Comparison of ENCODE assay signal across 9 cellular contexts in the genomic region with DNA sequence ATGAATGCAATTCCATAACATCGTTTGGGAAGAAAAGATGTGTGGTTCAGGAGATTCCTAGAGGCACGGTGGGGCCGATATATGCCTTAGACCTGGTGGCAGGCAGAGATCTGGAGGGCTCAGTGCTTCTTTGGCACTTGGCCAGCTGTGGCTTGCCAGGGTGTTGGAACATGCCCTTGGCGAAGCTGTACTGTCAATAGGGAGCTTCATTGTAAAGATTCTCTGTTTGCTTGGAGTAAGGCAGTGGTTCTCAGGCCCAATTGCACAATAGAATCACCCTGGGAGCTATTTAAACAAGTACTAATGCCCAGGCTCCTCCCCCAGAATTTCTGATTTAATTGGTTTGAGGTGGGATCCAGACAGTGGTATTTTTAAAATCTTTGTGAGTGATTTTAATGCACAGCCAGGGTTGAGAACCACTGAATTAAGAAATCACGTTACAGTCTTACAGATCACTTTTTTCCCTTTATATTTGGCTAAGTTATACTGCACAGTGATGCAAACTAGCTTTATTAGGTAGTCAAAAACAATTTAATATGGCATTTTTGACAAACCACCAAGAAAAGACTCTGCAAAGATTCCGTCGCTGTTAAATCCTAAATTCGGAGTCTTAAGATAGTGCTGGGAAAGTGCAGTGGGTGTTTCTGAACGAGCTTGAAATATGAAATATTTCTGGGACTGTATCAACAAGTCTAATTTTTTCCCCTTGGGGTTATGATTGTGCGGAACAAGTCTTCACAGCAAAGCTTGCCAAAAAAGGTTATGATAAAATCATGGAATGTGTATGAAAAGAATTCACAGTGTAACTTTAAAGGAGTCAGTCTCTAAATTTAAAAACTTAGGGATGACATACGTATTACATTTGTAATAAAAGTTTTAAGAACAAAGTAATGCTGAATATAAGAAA.
DNase-seq lines count a peak whose midpoint lies in the region; ATAC-seq, FAIRE-seq and TF ChIP-seq lines count a peak whose summit lies in the region.
"Had no signal": no experiment of that assay in that cellular context is flagged by ENCODE, and none has a peak within 500 bp of the region (broad histone marks: within the 10 kb centered on the region; RNA-seq: fewer than 3 reads in every experiment).

No MANE protein-coding gene starts in this region.

- H3K27ac ChIP-seq in K562 (ENCODE audit: extremely low read depth, low read depth, low read length) (no peak overlapping the region), keratinocyte (ENCODE audit: control insufficient read depth, insufficient read depth, low read length) (peak overlapping the region; percentile 74), testis (peak overlapping the region; percentile 1 to 17)

- H3K4me3 ChIP-seq in K562, result no peak overlapping the region
- H3K4me3 ChIP-seq in keratinocyte (ENCODE audit: control insufficient read depth in 2 of 3, extremely low read depth in 1 of 3, insufficient read depth in 2 of 3, low read depth in 1 of 3, low read length in 3 of 3), result peak overlapping the region in 2 of 3 experiments; percentile 40 to 58
- no peak overlapping the region for H3K4me3 ChIP-seq in testis
- H3K4me3 ChIP-seq: tibial nerve had no signal

- in situ Hi-C loops in K562 (cut with MboI), result no loop called here

- TF ChIP-seq CTCF in K562 (IDR thresholded peaks at IDR 0.05 in 2 of 3, conservative IDR thresholded peaks at IDR 0.05 in 1 of 3; ENCODE audit: insufficient read depth in 2 of 3, low read depth in 1 of 3, low read length in 3 of 3) (no peak), keratinocyte (optimal IDR thresholded peaks at IDR 0.05 in 1 of 3, IDR thresholded peaks at IDR 0.05 in 1 of 3, conservative IDR thresholded peaks at IDR 0.05 in 1 of 3; ENCODE audit: extremely low read depth in 1 of 3, insufficient read depth in 2 of 3, low read length in 3 of 3) (no peak), testis (IDR thresholded peaks at IDR 0.05) (no peak)

- H3K27me3 ChIP-seq in K562 (ENCODE audit: control insufficient read depth in 2 of 2, insufficient read depth in 2 of 2, low read length in 2 of 2) (no peaks in the 10 kb centered on the region), keratinocyte (ENCODE audit: control insufficient read depth, extremely low read depth, insufficient read depth, low read length) (no peaks in the 10 kb centered on the region), testis (no peaks in the 10 kb centered on the region)
- H3K27me3 ChIP-seq: tibial nerve had no signal

- H3K9me3 ChIP-seq in K562 (replicated peaks; ENCODE audit: control insufficient read depth, insufficient read depth, low read depth, low read length) (no peaks in the 10 kb centered on the region), keratinocyte (ENCODE audit: control insufficient read depth, low read depth, low read length) (no peaks in the 10 kb centered on the region), testis (no peaks in the 10 kb centered on the region)
- H3K9me3 ChIP-seq: tibial nerve had no signal

- TF ChIP-seq POLR2A in K562 (conservative IDR thresholded peaks at IDR 0.05) (no peak), testis (IDR thresholded peaks at IDR 0.05) (no peak)

- WGBS in K562 (ENCODE audit: insufficient coverage, low coverage, missing lambda C conversion rate), result 3% methylated on average over 11 of the region's 11 CpGs
- 28 to 53% methylated on average over 11 of the region's 11 CpGs for WGBS in testis, 2 donors

- H3K4me1 ChIP-seq in K562 (replicated peaks in 1 of 2; ENCODE audit: control insufficient read depth in 2 of 2, insufficient read depth in 2 of 2, low read length in 2 of 2) (no peaks in the 10 kb centered on the region), keratinocyte (ENCODE audit: control insufficient read depth, extremely low read depth, insufficient read depth, low read length) (peaks cover 47% of the 10 kb centered on the region), testis (peaks cover 19% of the 10 kb centered on the region)

- ATAC-seq in K562, result no peak
- ATAC-seq in HG03442 (IDR thresholded peaks at IDR 0.05; ENCODE audit: unreplicated experiment), result no peak
- ATAC-seq in GM21786 (IDR thresholded peaks at IDR 0.05; ENCODE audit: unreplicated experiment), result no peak

- no peak for FAIRE-seq in K562 (lab: Jason Lieb, UNC)
- peak; percentile 93 for FAIRE-seq in keratinocyte (lab: Jason Lieb, UNC)

- TF ChIP-seq EP300 in K562 (IDR thresholded peaks at IDR 0.05; ENCODE audit: low read length), result no peak

- no peaks in the 10 kb centered on the region for H4K20me1 ChIP-seq in K562 (replicated peaks; ENCODE audit: control insufficient read depth, insufficient read depth, low read length)
- peaks cover 3% of the 10 kb centered on the region for H4K20me1 ChIP-seq in keratinocyte (ENCODE audit: control insufficient read depth, extremely low read depth, insufficient read depth, low read length)

- intact Hi-C loops in K562 (cut with micrococcal nuclease) (no loop called here), testis (cut with DNase I; ENCODE audit: low total_unique reads) (no loop called here)

- BruUV-seq in K562 (replicated peaks; lab: Mats Ljungman, UMichigan), result no TSS peak

- dilution Hi-C loops in keratinocyte (cut with MboI; ENCODE audit: extremely low pct_ligation_motif_present, low sequenced_read_pairs), result no loop called here

- H3K79me2 ChIP-seq in K562 (ENCODE audit: control insufficient read depth, insufficient read depth, low read length) (no peaks in the 10 kb centered on the region), keratinocyte (ENCODE audit: control insufficient read depth, insufficient read depth, low read length) (peaks cover 65% of the 10 kb centered on the region)

- no peak overlapping the region for H2AFZ ChIP-seq in K562 (ENCODE audit: low read depth, low read length)
- H2AFZ ChIP-seq in keratinocyte (ENCODE audit: control insufficient read depth, low read length), result no peak overlapping the region

- H3K9ac ChIP-seq in K562 (ENCODE audit: insufficient read depth in 1 of 2, low read depth in 2 of 2, low read length in 2 of 2), result no peak overlapping the region
- peak overlapping the region; percentile 46 for H3K9ac ChIP-seq in keratinocyte (ENCODE audit: control insufficient read depth, extremely low read depth, insufficient read depth, low read length)

- CTCF ChIA-PET in K562 (lab: Yijun Ruan, JAX; ENCODE audit: low intra/inter-chr PET ratio), result no interaction called here

- H3K9me1 ChIP-seq in K562 (ENCODE audit: control insufficient read depth, insufficient read depth, low read length) (no peaks in the 10 kb centered on the region), keratinocyte (ENCODE audit: control insufficient read depth, extremely low read depth, insufficient read depth, low read length) (no peaks in the 10 kb centered on the region)

- H3K4me2 ChIP-seq in K562 (ENCODE audit: insufficient read depth, low read length) (no peak overlapping the region), keratinocyte (ENCODE audit: control insufficient read depth, extremely low read depth, insufficient read depth, low read depth, low read length) (peak overlapping the region; percentile 88)

- H3K36me3 ChIP-seq in K562 (ENCODE audit: control insufficient read depth, insufficient read depth, low read length), result no peaks in the 10 kb centered on the region
- peaks cover 6 to 8% of the 10 kb centered on the region in 2 experiments for H3K36me3 ChIP-seq in keratinocyte (ENCODE audit: control insufficient read depth in 2 of 2, extremely low read depth in 1 of 2, insufficient read depth in 2 of 2, low read length in 2 of 2)
- no peaks in the 10 kb centered on the region for H3K36me3 ChIP-seq in testis (ENCODE audit: low read depth, missing control alignments)
- H3K36me3 ChIP-seq: tibial nerve had no signal

- TF ChIP-seq RAD21 in K562 (CRISPR knock-in tag; conservative IDR thresholded peaks at IDR 0.05 in 1 of 2, IDR thresholded peaks at IDR 0.05 in 1 of 2), result no peak

- DNase-seq in LoVo (ENCODE audit: low spot score) (peak; percentile 14), K562 (ENCODE audit: extremely low read depth in 1 of 4, low spot score in 3 of 4) (no peak), keratinocyte (ENCODE audit: low read depth, low spot score) (peak; percentile 56), testis (peak; percentile 62), GM19238 (ENCODE audit: insufficient read length, low spot score) (no peak)
- DNase-seq: nephron progenitor cell had no signal

- POLR2A ChIA-PET in K562 (lab: Yijun Ruan, JAX), result interaction anchor here (0.5 kb wide), 1 partner anchor 66 kb away, joined by 3 read pairs; no protein-coding TSS in a partner anchor

TF ChIP-seq in K562, 482 proteins besides CTCF, POLR2A, EP300 and RAD21:
- no peak for TF ChIP-seq PURB (CRISPR knock-in tag; IDR thresholded peaks at IDR 0.05; ENCODE audit: low read depth)
- TF ChIP-seq NFIC (IDR thresholded peaks at IDR 0.05), result peak; percentile 68

Comparison
In these comparisons a context has a peak if more than half of its experiments do, and no peak if none do; other contexts are left out.
1. DNase-seq: peak in LoVo (single experiment), keratinocyte (single experiment) and testis (single experiment); none in K562 (0 of 4) and GM19238 (single experiment).
2. H3K4me3 ChIP-seq: peak in keratinocyte (2 of 3); none in K562 (single experiment) and testis (0 of 2).